Comparison of ENCODE assay signal across 8 cellular contexts in the genomic region with DNA sequence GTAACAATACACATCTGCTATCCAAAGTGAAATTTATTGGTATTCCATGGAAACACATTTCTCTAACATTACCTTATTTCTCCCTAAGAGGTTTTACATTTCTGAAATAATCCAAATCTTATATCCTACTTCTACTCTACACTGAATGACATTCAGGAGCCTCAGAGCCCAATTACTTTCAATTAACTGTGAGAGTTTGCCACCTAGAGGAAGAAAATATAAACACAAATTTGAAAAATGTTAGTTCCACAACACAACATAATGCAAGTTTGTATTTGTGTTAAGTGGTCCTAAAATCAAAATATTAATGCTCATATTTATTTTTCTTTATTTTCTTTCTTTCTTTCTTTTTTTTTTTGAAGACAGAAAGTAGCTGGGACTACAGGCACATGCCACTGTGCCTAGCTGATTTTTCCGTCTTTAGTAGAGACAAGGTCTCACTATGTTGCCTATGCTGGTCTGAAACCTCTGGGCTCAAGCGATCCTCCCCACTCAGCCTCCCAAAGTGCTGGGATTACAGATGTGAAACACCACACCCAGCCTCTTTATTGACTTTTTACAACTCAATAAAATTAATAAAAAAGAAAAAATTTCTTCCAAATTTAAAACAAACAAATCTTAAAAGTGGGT. TPM values are rescaled to one million over a fixed set of nuclear protein-coding genes. Genes with fewer than 3 reads are reported as not detected.
DNase-seq lines count a peak whose midpoint lies in the region; ATAC-seq and TF ChIP-seq lines count a peak whose summit lies in the region.

No MANE protein-coding gene starts in this region.

- TF ChIP-seq CTCF in GM13976 (IDR thresholded peaks at IDR 0.05; ENCODE audit: borderline replicate concordance, control extremely low read depth, extremely low read depth, insufficient read depth, missing control alignments) (peak; percentile 22), Panc1 (IDR thresholded peaks at IDR 0.05) (peak; percentile 74), psoas muscle (IDR thresholded peaks at IDR 0.05) (peak; percentile 49)

- POLR2A ChIA-PET in Panc1 (lab: Charles Lee) = no interaction called here

- 86 to 91% (median 89%) methylated on average over 2 of the region's 2 CpGs for WGBS in psoas muscle, 3 donors

- peaks cover 22% of the 10 kb centered on the region; the same call in 1 of the 2 replicates for H3K36me3 ChIP-seq in Panc1 (ENCODE audit: control insufficient read depth, insufficient read depth, low read length)
- H3K36me3 ChIP-seq in psoas muscle (ENCODE audit: insufficient read depth in 1 of 2, low read depth in 1 of 2) = peaks cover 0 to 71% of the 10 kb centered on the region in 2 donors

- no peak overlapping the region for H3K27ac ChIP-seq in Panc1 (ENCODE audit: low read length)
- H3K27ac ChIP-seq in psoas muscle = no peak overlapping the region

- no peaks in the 10 kb centered on the region for H3K9me3 ChIP-seq in Panc1 (ENCODE audit: control insufficient read depth, insufficient read depth, low read depth, low read length)
- no peaks in the 10 kb centered on the region for H3K9me3 ChIP-seq in psoas muscle

- in situ Hi-C loops in ACHN (cut with HindIII; ENCODE audit: low pct_ligation_motif_present, low pct_unique_long_range_greater_than_20kb, low sequenced_read_pairs) (loop anchor here (25.0 kb wide), 1 partner anchor 110 kb away; a partner anchor contains a TSS), GM13976 (cut with MboI; ENCODE audit: low sequenced_read_pairs, unreplicated experiment) (no loop called here), Panc1 (cut with HindIII; ENCODE audit: low pct_unique_long_range_greater_than_20kb, low sequenced_read_pairs) (no loop called here)

- H3K27me3 ChIP-seq in Panc1 (ENCODE audit: control insufficient read depth, insufficient read depth, low read length) (no peaks in the 10 kb centered on the region), psoas muscle (ENCODE audit: insufficient read depth in 3 of 3, low read length in 2 of 3) (no peaks in the 10 kb centered on the region)

- DNase-seq in ACHN = peak; percentile 57
- peak; percentile 19 for DNase-seq in GM13976 (ENCODE audit: low spot score)
- DNase-seq in Panc1 (ENCODE audit: low read depth, low spot score) = no peak
- peak; percentile 10 for DNase-seq in fibroblast of gingiva (ENCODE audit: low read depth)
- DNase-seq in psoas muscle = no peak
- no peak for DNase-seq in UCSD-AML1 (lab: John Stamatoyannopoulos, UW; ENCODE audit: unreplicated experiment)

- intact Hi-C loops in Panc1 (cut with micrococcal nuclease; ENCODE audit: unreplicated experiment) = loop anchor here (2.0 kb wide), 2 partner anchors 115 to 239 kb away; no protein-coding TSS in a partner anchor
- intact Hi-C loops in psoas muscle (cut with DNase I) = loop anchor here (5.0 to 10.0 kb wide), 2 partner anchors 115 to 237 kb away; a partner anchor contains a TSS

- BruUV-seq in Panc1 (replicated peaks; lab: Mats Ljungman, UMichigan) = no TSS peak

- ATAC-seq in Panc1 (peak; percentile 67), psoas muscle (peak in 1 of 4 donors; percentile 43), HG02642 (IDR thresholded peaks at IDR 0.05; ENCODE audit: poor library complexity, unreplicated experiment) (no peak), GM21717 (IDR thresholded peaks at IDR 0.05; ENCODE audit: unreplicated experiment) (no peak)

- H3K4me3 ChIP-seq in Panc1 (ENCODE audit: low read depth in 2 of 2, low read length in 2 of 2) (no peak overlapping the region), psoas muscle (no peak overlapping the region)

- CTCF ChIA-PET in Panc1 (lab: Charles Lee) = interaction anchor here (0.7 to 1.2 kb wide), 2 partner anchors 47 to 109 kb away, joined by 3 to 7 read pairs; no protein-coding TSS in a partner anchor

- no peaks in the 10 kb centered on the region for H3K4me1 ChIP-seq in Panc1 (ENCODE audit: control insufficient read depth, insufficient read depth, low read length)
- H3K4me1 ChIP-seq in psoas muscle = no peaks in the 10 kb centered on the region

RNA-seq across cellular contexts. Expression of a gene that starts 46.0 kb away (rescaled TPM):
- total RNA-seq in Panc1 (2021; ENCODE audit: unreplicated experiment) = 62.0 TPM
- 21.1 TPM for polyA plus RNA-seq in Panc1 (2012; ENCODE audit: insufficient read length)
- total RNA-seq in psoas muscle = 10 to 100 TPM; 38.6 to 84.6 (median 52.6) TPM
- 10 to 100 TPM; 43.7 to 73.5 (median 58.5) TPM for polyA plus RNA-seq in psoas muscle

Comparison
In these comparisons a context has a peak if more than half of its experiments do, and no peak if none do; other contexts are left out.
1. DNase-seq: peak in ACHN (single experiment), GM13976 (single experiment) and fibroblast of gingiva (single experiment); none in Panc1 (single experiment), psoas muscle (0 of 2) and UCSD-AML1 (single experiment).
2. CTCF ChIP-seq: peak in every context shown above with its lines; median percentile 74 in Panc1; 49 in psoas muscle; 22 in GM13976.